In genomic region chr19:1652471-1653299, GRCh38 we compare ENCODE assay signal across 8 cellular contexts. TPM values are rescaled to one million over a fixed set of nuclear protein-coding genes. Genes with fewer than 3 reads are reported as not detected.
DNase-seq lines count a peak whose midpoint lies in the region; ATAC-seq and TF ChIP-seq lines count a peak whose summit lies in the region.

TSS of gene TCF3 (minus strand) at chr19:1652615. CDS start at chr19:1650248, 2,367 bp downstream.

- ATAC-seq in RWPE2 (ENCODE audit: low read depth), result peak; percentile 91
- peak; percentile 96 for ATAC-seq in naive thymus-derived CD4-positive, alpha-beta T cell
- peak; percentile 69 to 80 for ATAC-seq in stimulated activated naive B cell treated with anti-CD40 and anti-IgM and Interleukin-4, amounts not matched to agents 10 μg/mL and 1 μg/mL and 100 μg/mL, for 72 hours (replicated peaks)

- peak within 1 kb of the TSS; percentile 93 for H2AFZ ChIP-seq in fibroblast of lung (ENCODE audit: low read length)

- H3K27ac ChIP-seq in RWPE2 (ENCODE audit: poor library complexity, severe bottlenecking), result peak within 1 kb of the TSS; percentile 66
- peak within 1 kb of the TSS; percentile 100 for H3K27ac ChIP-seq in fibroblast of lung (ENCODE audit: insufficient read depth, low read length)
- H3K27ac ChIP-seq in naive thymus-derived CD4-positive, alpha-beta T cell (ENCODE audit: low read depth, low read length), result peak within 1 kb of the TSS; percentile 99

- peak within 1 kb of the TSS; percentile 91 for H3K4me3 Mint-ChIP-seq in activated T-helper 2 cell treated with anti-CD3 and anti-CD28 coated beads, Interferon-gamma antibody, Interleukin-2, Interleukin-4, amounts not matched to agents 10 μg/mL and 5 μg/mL and 100 μg/mL, durations not matched to agents 14 hours and 24 hours and 36 hours (ENCODE audit: low read depth)
- peak within 1 kb of the TSS; percentile 86 to 96 (median 91) for H3K4me3 Mint-ChIP-seq in naive thymus-derived CD4-positive, alpha-beta T cell
- H3K4me3 Mint-ChIP-seq in stimulated activated naive B cell treated with anti-CD40 and anti-IgM and Interleukin-4, amounts not matched to agents 10 μg/mL and 1 μg/mL and 100 μg/mL, for 72 hours, result peak within 1 kb of the TSS; percentile 93 to 99

- H3K79me2 ChIP-seq in fibroblast of lung (ENCODE audit: control insufficient read depth, insufficient read depth, low read length), result peaks cover 31% of the 10 kb centered on the region

- POLR2A ChIA-PET in naive thymus-derived CD4-positive, alpha-beta T cell (lab: Charles Lee), result interaction anchor here (0.6 to 4.0 kb wide), 5 partner anchors 46 to 1638 kb away, joined by 3 to 50 read pairs (median 6); partner anchors contain the start of genes MBD3, PCSK4 and UQCR11

- H3K4me1 Mint-ChIP-seq in activated T-helper 2 cell treated with anti-CD3 and anti-CD28 coated beads, Interferon-gamma antibody, Interleukin-2, Interleukin-4, amounts not matched to agents 10 μg/mL and 5 μg/mL and 100 μg/mL, durations not matched to agents 14 hours and 24 hours and 36 hours (ENCODE audit: low read depth), result peaks cover 16% of the 10 kb centered on the region
- peaks cover 7 to 14% (median 10%) of the 10 kb centered on the region in 7 donors for H3K4me1 Mint-ChIP-seq in naive thymus-derived CD4-positive, alpha-beta T cell
- H3K4me1 Mint-ChIP-seq in stimulated activated naive B cell treated with anti-CD40 and anti-IgM and Interleukin-4, amounts not matched to agents 10 μg/mL and 1 μg/mL and 100 μg/mL, for 72 hours, result peaks cover 46 to 67% of the 10 kb centered on the region in 2 donors

- H3K4me1 ChIP-seq in RWPE2 (ENCODE audit: insufficient read depth, poor library complexity, severe bottlenecking) (no peaks in the 10 kb centered on the region), fibroblast of lung (ENCODE audit: control insufficient read depth, extremely low read depth, insufficient read depth, low read length) (peaks cover 3% of the 10 kb centered on the region)
- peaks cover 4 to 8% of the 10 kb centered on the region in 2 donors for H3K4me1 ChIP-seq in naive thymus-derived CD4-positive, alpha-beta T cell (ENCODE audit: control insufficient read depth in 2 of 2, insufficient read depth in 2 of 2, low read length in 2 of 2)

- peaks cover 17% of the 10 kb centered on the region for H3K36me3 Mint-ChIP-seq in activated T-helper 2 cell treated with anti-CD3 and anti-CD28 coated beads, Interferon-gamma antibody, Interleukin-2, Interleukin-4, amounts not matched to agents 10 μg/mL and 5 μg/mL and 100 μg/mL, durations not matched to agents 14 hours and 24 hours and 36 hours (ENCODE audit: low read depth)
- no peaks in the 10 kb centered on the region for H3K36me3 Mint-ChIP-seq in naive thymus-derived CD4-positive, alpha-beta T cell
- peaks cover 21% of the 10 kb centered on the region in 2 donors for H3K36me3 Mint-ChIP-seq in stimulated activated naive B cell treated with anti-CD40 and anti-IgM and Interleukin-4, amounts not matched to agents 10 μg/mL and 1 μg/mL and 100 μg/mL, for 72 hours

- peak within 1 kb of the TSS; percentile 100 for H3K9ac ChIP-seq in fibroblast of lung (ENCODE audit: insufficient read depth, low read length)

- peaks cover 19% of the 10 kb centered on the region for H3K36me3 ChIP-seq in RWPE2 (ENCODE audit: low read depth)
- peaks cover under 1% of the 10 kb centered on the region for H3K36me3 ChIP-seq in fibroblast of lung (ENCODE audit: control insufficient read depth, insufficient read depth, low read length)
- H3K36me3 ChIP-seq in naive thymus-derived CD4-positive, alpha-beta T cell (ENCODE audit: control insufficient read depth in 2 of 3, insufficient read depth in 3 of 3, low read length in 3 of 3), result peaks cover 0 to 23% (median 0%) of the 10 kb centered on the region in 3 experiments

- H4K20me1 ChIP-seq in fibroblast of lung (ENCODE audit: control insufficient read depth, extremely low read depth, insufficient read depth, low read length), result no peaks in the 10 kb centered on the region

- TF ChIP-seq CTCF in RWPE2 (IDR thresholded peaks at IDR 0.05; ENCODE audit: poor library complexity, severe bottlenecking), result no peak
- no peak for TF ChIP-seq CTCF in fibroblast of lung (conservative IDR thresholded peaks at IDR 0.05 in 1 of 2, IDR thresholded peaks at IDR 0.05 in 1 of 2; ENCODE audit: low read depth in 1 of 2, low read length in 2 of 2)

- CTCF ChIA-PET in naive thymus-derived CD4-positive, alpha-beta T cell (lab: Charles Lee), result interaction anchor here (1.9 kb wide), 1 partner anchor 47 kb away, joined by 11 read pairs; no protein-coding TSS in a partner anchor

- DNase-seq in EH (ENCODE audit: low read depth) (peak; percentile 98), H4 (ENCODE audit: low spot score) (peak; percentile 90), LoVo (ENCODE audit: low spot score) (peak; percentile 95), RWPE2 (ENCODE audit: low spot score) (peak; percentile 96), fibroblast of lung (ENCODE audit: low read depth in 2 of 2) (peak; percentile 99 to 100)
- peak; percentile 99 for DNase-seq in activated T-helper 2 cell treated with anti-CD3 and anti-CD28 coated beads, Interferon-gamma antibody, Interleukin-2, Interleukin-4, amounts not matched to agents 10 μg/mL and 5 μg/mL and 100 μg/mL, durations not matched to agents 14 hours and 24 hours and 36 hours (ENCODE audit: low spot score)
- DNase-seq in naive thymus-derived CD4-positive, alpha-beta T cell, result peak; percentile 96 to 100 (median 99)
- peak; percentile 99 for DNase-seq in stimulated activated naive B cell treated with anti-CD40 and anti-IgM and Interleukin-4, amounts not matched to agents 10 μg/mL and 1 μg/mL and 100 μg/mL, for 72 hours

- no peaks in the 10 kb centered on the region for H3K9me3 Mint-ChIP-seq in activated T-helper 2 cell treated with anti-CD3 and anti-CD28 coated beads, Interferon-gamma antibody, Interleukin-2, Interleukin-4, amounts not matched to agents 10 μg/mL and 5 μg/mL and 100 μg/mL, durations not matched to agents 14 hours and 24 hours and 36 hours
- H3K9me3 Mint-ChIP-seq in naive thymus-derived CD4-positive, alpha-beta T cell, result peaks cover 0 to 10% (median 0%) of the 10 kb centered on the region in 11 donors
- no peaks in the 10 kb centered on the region for H3K9me3 Mint-ChIP-seq in stimulated activated naive B cell treated with anti-CD40 and anti-IgM and Interleukin-4, amounts not matched to agents 10 μg/mL and 1 μg/mL and 100 μg/mL, for 72 hours

- H3K9me3 ChIP-seq in RWPE2 (ENCODE audit: severe bottlenecking), result no peaks in the 10 kb centered on the region
- H3K9me3 ChIP-seq in fibroblast of lung (ENCODE audit: control insufficient read depth, insufficient read depth, low read depth, low read length), result no peaks in the 10 kb centered on the region
- no peaks in the 10 kb centered on the region for H3K9me3 ChIP-seq in naive thymus-derived CD4-positive, alpha-beta T cell (ENCODE audit: control insufficient read depth in 2 of 3, low read length in 3 of 3)

- H3K27me3 ChIP-seq in RWPE2 (ENCODE audit: insufficient read depth, poor library complexity, severe bottlenecking) (no peaks in the 10 kb centered on the region), fibroblast of lung (ENCODE audit: control insufficient read depth, insufficient read depth, low read length) (no peaks in the 10 kb centered on the region)
- H3K27me3 ChIP-seq in naive thymus-derived CD4-positive, alpha-beta T cell (ENCODE audit: control insufficient read depth in 2 of 2, insufficient read depth in 2 of 2, low read length in 2 of 2), result no peaks in the 10 kb centered on the region

- peak within 1 kb of the TSS; percentile 89 for H3K27ac Mint-ChIP-seq in activated T-helper 2 cell treated with anti-CD3 and anti-CD28 coated beads, Interferon-gamma antibody, Interleukin-2, Interleukin-4, amounts not matched to agents 10 μg/mL and 5 μg/mL and 100 μg/mL, durations not matched to agents 14 hours and 24 hours and 36 hours
- H3K27ac Mint-ChIP-seq in naive thymus-derived CD4-positive, alpha-beta T cell, result peak within 1 kb of the TSS; percentile 87 to 98 (median 95)
- peak within 1 kb of the TSS; percentile 98 for H3K27ac Mint-ChIP-seq in stimulated activated naive B cell treated with anti-CD40 and anti-IgM and Interleukin-4, amounts not matched to agents 10 μg/mL and 1 μg/mL and 100 μg/mL, for 72 hours

- H3K4me3 ChIP-seq in RWPE2 (ENCODE audit: severe bottlenecking) (peak within 1 kb of the TSS; percentile 96), fibroblast of lung (replicated peaks in 1 of 4; ENCODE audit: control extremely low read depth in 1 of 4, insufficient read depth in 1 of 4, low read depth in 3 of 4, low read length in 4 of 4) (peak within 1 kb of the TSS; percentile 65 to 86 (median 82))
- peak within 1 kb of the TSS; percentile 86 for H3K4me3 ChIP-seq in naive thymus-derived CD4-positive, alpha-beta T cell (ENCODE audit: low read length)

- H3K27me3 Mint-ChIP-seq in activated T-helper 2 cell treated with anti-CD3 and anti-CD28 coated beads, Interferon-gamma antibody, Interleukin-2, Interleukin-4, amounts not matched to agents 10 μg/mL and 5 μg/mL and 100 μg/mL, durations not matched to agents 14 hours and 24 hours and 36 hours (ENCODE audit: low read depth), result no peaks in the 10 kb centered on the region
- peaks cover 0 to 4% (median 0%) of the 10 kb centered on the region in 5 donors for H3K27me3 Mint-ChIP-seq in naive thymus-derived CD4-positive, alpha-beta T cell
- H3K27me3 Mint-ChIP-seq in stimulated activated naive B cell treated with anti-CD40 and anti-IgM and Interleukin-4, amounts not matched to agents 10 μg/mL and 1 μg/mL and 100 μg/mL, for 72 hours, result no peaks in the 10 kb centered on the region

- intact Hi-C loops in activated T-helper 2 cell treated with anti-CD3 and anti-CD28 coated beads, Interferon-gamma antibody, Interleukin-2, Interleukin-4, amounts not matched to agents 10 μg/mL and 5 μg/mL and 100 μg/mL, durations not matched to agents 14 hours and 24 hours and 36 hours (cut with micrococcal nuclease), result loop anchor here (1.0 to 5.0 kb wide), 2 partner anchors 47 to 60 kb away; partner anchors contain the start of genes MBD3 and UQCR11
- intact Hi-C loops in naive thymus-derived CD4-positive, alpha-beta T cell (cut with micrococcal nuclease), result loop anchor here (1.0 to 5.0 kb wide), 11 partner anchors 16 to 855 kb away; partner anchors contain the start of genes ATP8B3 (in 2 of the 2), MBD3 (in 2 of the 2), AP3D1 (in 1 of the 2) and DAZAP1 (in 1 of the 2)

- H3K4me2 ChIP-seq in fibroblast of lung (ENCODE audit: extremely low read depth, insufficient read depth, low read length), result peak within 1 kb of the TSS; percentile 89

RNA-seq across cellular contexts. Expression of gene TCF3, which starts in this region (rescaled TPM):
- 36.1 and 37.4 TPM in 2 replicates for total RNA-seq in H4 (2014; rRNA removed; shearing (Covaris generic))
- 153 and 173 TPM in 2 replicates for total RNA-seq in activated T-helper 2 cell treated with anti-CD3 and anti-CD28 coated beads, Interferon-gamma antibody, Interleukin-2, Interleukin-4, amounts not matched to agents 10 μg/mL and 5 μg/mL and 100 μg/mL, durations not matched to agents 14 hours and 24 hours and 36 hours
- 53.7 and 54.7 TPM in 2 replicates for total RNA-seq in fibroblast of lung
- polyA plus RNA-seq in fibroblast of lung, result 39.3 and 53.4 TPM in 2 replicates
- 59.6 and 94.3 TPM in 2 replicates for polyA plus RNA-seq in fibroblast of lung (2012)
- 41.3 and 42.2 TPM in 2 replicates for polyA minus RNA-seq in fibroblast of lung (ENCODE audit: low replicate concordance)
- 10 to 100 TPM; 66.6 to 83.6 (median 78.3) TPM for total RNA-seq in naive thymus-derived CD4-positive, alpha-beta T cell
- 10 to 100 TPM in 1 of 2 donors, 1 to 10 TPM in 1; 5.8 to 15.6 TPM for polyA plus RNA-seq in naive thymus-derived CD4-positive, alpha-beta T cell

Comparison
In these comparisons a context has a peak if more than half of its experiments do, and no peak if none do; other contexts are left out.
1. Peak in every context shown above with its lines: DNase-seq, ATAC-seq, H3K4me3 ChIP-seq and H3K27ac ChIP-seq.